Comparison of ENCODE assay signal across 10 cellular contexts in the genomic region with DNA sequence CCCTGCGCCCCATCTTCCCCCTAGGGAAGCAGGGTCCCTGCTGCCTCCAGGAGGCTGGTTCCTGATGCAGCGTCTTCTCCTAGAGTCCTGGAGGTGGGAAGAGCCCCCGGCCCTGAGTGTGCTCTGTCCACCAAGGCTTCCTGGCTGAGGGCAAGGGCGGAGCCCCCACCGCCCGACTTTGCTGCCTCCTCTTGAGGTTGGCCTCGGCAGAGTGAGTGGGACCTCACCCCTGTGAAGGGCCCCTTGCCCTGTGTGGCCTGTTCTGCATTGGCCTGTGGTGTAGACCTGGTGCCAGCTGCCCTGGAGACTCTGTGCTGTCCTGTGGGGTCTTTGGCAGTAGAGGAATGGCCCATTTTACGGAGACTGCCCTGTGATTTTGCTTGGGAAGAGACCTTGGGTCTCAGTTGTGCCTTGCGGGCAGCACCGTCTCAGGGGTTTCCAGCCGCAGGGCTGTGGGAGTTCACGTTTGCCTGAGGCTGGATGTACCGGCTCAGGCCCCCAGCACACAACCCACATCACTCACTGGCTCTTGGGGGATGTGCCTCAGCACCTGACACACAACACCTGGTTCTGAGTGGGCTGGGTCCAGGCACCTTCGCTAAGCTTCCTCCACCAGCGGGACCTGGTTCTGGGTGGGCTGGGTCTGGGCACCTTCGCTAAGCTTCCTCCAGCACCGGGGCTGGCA.
DNase-seq lines count a peak whose midpoint lies in the region; ATAC-seq lines count a peak whose summit lies in the region.
"Had no signal": no experiment of that assay in that cellular context is flagged by ENCODE, and none has a peak within 500 bp of the region (broad histone marks: within the 10 kb centered on the region; RNA-seq: fewer than 3 reads in every experiment).

No MANE protein-coding gene starts in this region.

- peak overlapping the region; percentile 83 for H3K4me3 Mint-ChIP-seq in activated CD4-positive, alpha-beta T cell treated with anti-CD3 and anti-CD28 coated beads, Interleukin-2, amount 10 ng/mL, durations not matched to agents 24 days and 14 days
- H3K4me3 Mint-ChIP-seq in activated CD4-positive, alpha-beta memory T cell treated with anti-CD3 and anti-CD28 coated beads, Interleukin-2, amount 10 ng/mL, durations not matched to agents 7 days and 5 days = peak overlapping the region; percentile 71

- ATAC-seq in right cardiac atrium = no peak
- no peak for ATAC-seq in HG03045 (IDR thresholded peaks at IDR 0.05; ENCODE audit: unreplicated experiment)
- ATAC-seq: Panc1 had no signal

- CTCF ChIA-PET in activated CD4-positive, alpha-beta memory T cell treated with anti-CD3 and anti-CD28 coated beads, Interleukin-2, amount 10 ng/mL, durations not matched to agents 7 days and 5 days (lab: Charles Lee) = interaction anchor here (0.7 to 2.5 kb wide), 11 partner anchors 10 to 162 kb away, joined by 3 to 11 read pairs (median 4); partner anchors contain the start of gene FAAP20

- no peak for DNase-seq in activated CD4-positive, alpha-beta T cell treated with anti-CD3 and anti-CD28 coated beads, Interleukin-2, amount 10 ng/mL, durations not matched to agents 24 days and 14 days
- DNase-seq in activated CD4-positive, alpha-beta T cell treated with anti-CD3 and anti-CD28 coated beads for 48 hours = no peak
- DNase-seq in activated CD4-positive, alpha-beta memory T cell treated with anti-CD3 and anti-CD28 coated beads, Interleukin-2, amount 10 ng/mL, durations not matched to agents 7 days and 5 days = no peak
- DNase-seq in right cardiac atrium (peak in 2 of 3 donors; percentile 58 to 73), superior temporal gyrus (ENCODE audit: extremely low spot score) (no peak), NCI-H2081 treated with DMSO at 0.1 percent for 48 hours (lab: John Stamatoyannopoulos, UW) (no peak)
- DNase-seq: NCI-H1417 had no signal

- H3K9ac ChIP-seq in stomach smooth muscle (ENCODE audit: low read length in 2 of 2) = no peak overlapping the region

- POLR2A ChIA-PET in activated CD4-positive, alpha-beta memory T cell treated with anti-CD3 and anti-CD28 coated beads, Interleukin-2, amount 10 ng/mL, durations not matched to agents 7 days and 5 days (lab: Charles Lee) = interaction anchor here (0.7 to 10.2 kb wide), 15 partner anchors 11 to 284 kb away, joined by 3 to 148 read pairs (median 4); partner anchors contain the start of genes FAAP20, MORN1, PANK4 and RER1

- H3K9me3 ChIP-seq in right cardiac atrium (ENCODE audit: control insufficient read depth, low read length) = no peaks in the 10 kb centered on the region
- no peaks in the 10 kb centered on the region for H3K9me3 ChIP-seq in stomach smooth muscle (ENCODE audit: control insufficient read depth in 2 of 2, low read length in 2 of 2)

- 75% methylated on average over 17 of the region's 17 CpGs for WGBS in right cardiac atrium

- H3K27ac ChIP-seq in right cardiac atrium (ENCODE audit: low read length) (peak overlapping the region; percentile 40), stomach smooth muscle (ENCODE audit: low read length) (peak overlapping the region; percentile 60)

- H3K36me3 Mint-ChIP-seq in activated CD4-positive, alpha-beta T cell treated with anti-CD3 and anti-CD28 coated beads, Interleukin-2, amount 10 ng/mL, durations not matched to agents 24 days and 14 days (ENCODE audit: low read depth) = peaks cover 13% of the 10 kb centered on the region
- peaks cover 25% of the 10 kb centered on the region for H3K36me3 Mint-ChIP-seq in activated CD4-positive, alpha-beta memory T cell treated with anti-CD3 and anti-CD28 coated beads, Interleukin-2, amount 10 ng/mL, durations not matched to agents 7 days and 5 days (ENCODE audit: low read depth)

- H3K27me3 Mint-ChIP-seq in activated CD4-positive, alpha-beta T cell treated with anti-CD3 and anti-CD28 coated beads, Interleukin-2, amount 10 ng/mL, durations not matched to agents 24 days and 14 days = no peaks in the 10 kb centered on the region
- no peaks in the 10 kb centered on the region for H3K27me3 Mint-ChIP-seq in activated CD4-positive, alpha-beta memory T cell treated with anti-CD3 and anti-CD28 coated beads, Interleukin-2, amount 10 ng/mL, durations not matched to agents 7 days and 5 days

- H3K27me3 ChIP-seq in right cardiac atrium (ENCODE audit: control insufficient read depth, insufficient read depth) (no peaks in the 10 kb centered on the region), stomach smooth muscle (ENCODE audit: control insufficient read depth in 1 of 2, insufficient read depth in 2 of 2, low read length in 2 of 2) (no peaks in the 10 kb centered on the region)

- peaks cover 25% of the 10 kb centered on the region for H3K4me1 ChIP-seq in right cardiac atrium (ENCODE audit: control insufficient read depth, insufficient read depth, low read length)
- H3K4me1 ChIP-seq in stomach smooth muscle (ENCODE audit: control insufficient read depth, insufficient read depth, low read length) = peaks cover 76% of the 10 kb centered on the region

- H3K9me3 Mint-ChIP-seq in activated CD4-positive, alpha-beta T cell treated with anti-CD3 and anti-CD28 coated beads, Interleukin-2, amount 10 ng/mL, durations not matched to agents 24 days and 14 days = no peaks in the 10 kb centered on the region
- no peaks in the 10 kb centered on the region for H3K9me3 Mint-ChIP-seq in activated CD4-positive, alpha-beta memory T cell treated with anti-CD3 and anti-CD28 coated beads, Interleukin-2, amount 10 ng/mL, durations not matched to agents 7 days and 5 days

- H3K36me3 ChIP-seq in stomach smooth muscle (ENCODE audit: control insufficient read depth in 2 of 2, insufficient read depth in 2 of 2, low read length in 2 of 2) = peaks cover 14% of the 10 kb centered on the region in 2 donors

- H3K4me1 Mint-ChIP-seq in activated CD4-positive, alpha-beta T cell treated with anti-CD3 and anti-CD28 coated beads, Interleukin-2, amount 10 ng/mL, durations not matched to agents 24 days and 14 days = peaks cover 21% of the 10 kb centered on the region
- peaks cover 62% of the 10 kb centered on the region for H3K4me1 Mint-ChIP-seq in activated CD4-positive, alpha-beta memory T cell treated with anti-CD3 and anti-CD28 coated beads, Interleukin-2, amount 10 ng/mL, durations not matched to agents 7 days and 5 days

- H3K4me3 ChIP-seq in right cardiac atrium (ENCODE audit: low read length) = no peak overlapping the region
- no peak overlapping the region for H3K4me3 ChIP-seq in stomach smooth muscle (ENCODE audit: low read length in 2 of 2)

- peak overlapping the region; percentile 94 for H3K27ac Mint-ChIP-seq in activated CD4-positive, alpha-beta T cell treated with anti-CD3 and anti-CD28 coated beads, Interleukin-2, amount 10 ng/mL, durations not matched to agents 24 days and 14 days
- peak overlapping the region; percentile 97 for H3K27ac Mint-ChIP-seq in activated CD4-positive, alpha-beta memory T cell treated with anti-CD3 and anti-CD28 coated beads, Interleukin-2, amount 10 ng/mL, durations not matched to agents 7 days and 5 days

- intact Hi-C loops in activated CD4-positive, alpha-beta T cell treated with anti-CD3 and anti-CD28 coated beads, Interleukin-2, amount 10 ng/mL, durations not matched to agents 24 days and 14 days (cut with micrococcal nuclease) = loop anchor here (2.0 to 10.0 kb wide), 4 partner anchors 13 to 246 kb away; partner anchors contain the start of gene PANK4
- intact Hi-C loops in right cardiac atrium (cut with DNase I) = loop anchor here in 2 of 4 donors (5.0 kb wide), 1 partner anchor 69 kb away; no protein-coding TSS in a partner anchor

Comparison
In these comparisons a context has a peak if more than half of its experiments do, and no peak if none do; other contexts are left out.
1. DNase-seq: peak in right cardiac atrium (2 of 3); none in activated CD4-positive, alpha-beta T cell treated with anti-CD3 and anti-CD28 coated beads, Interleukin-2, amount 10 ng/mL, durations not matched to agents 24 days and 14 days (single experiment), activated CD4-positive, alpha-beta T cell treated with anti-CD3 and anti-CD28 coated beads for 48 hours (single experiment), activated CD4-positive, alpha-beta memory T cell treated with anti-CD3 and anti-CD28 coated beads, Interleukin-2, amount 10 ng/mL, durations not matched to agents 7 days and 5 days (single experiment), superior temporal gyrus (single experiment) and NCI-H2081 treated with DMSO at 0.1 percent for 48 hours (single experiment).